ENCODE assay signal across 8 cellular contexts in genomic region chr19:14496849-14497346, GRCh38. TPM values are rescaled to one million over a fixed set of nuclear protein-coding genes. Genes with fewer than 3 reads are reported as not detected.
DNase-seq lines count a peak whose midpoint lies in the region; ATAC-seq and TF ChIP-seq lines count a peak whose summit lies in the region.

No MANE protein-coding gene starts in this region.

- H4K20me1 ChIP-seq in DOHH2 (ENCODE audit: control insufficient read depth, insufficient read depth, low read depth, low read length): no peaks in the 10 kb centered on the region

- no peak for TF ChIP-seq EP300 in esophagus muscularis mucosa (IDR thresholded peaks at IDR 0.05)

- DNase-seq in RWPE2 (ENCODE audit: low spot score): no peak
- no peak for DNase-seq in esophagus muscularis mucosa (ENCODE audit: extremely low spot score)
- DNase-seq in activated CD8-positive, alpha-beta memory T cell treated with anti-CD3 and anti-CD28 coated beads for 24 hours: no peak
- DNase-seq in iPS-NIHi11 (ENCODE audit: low spot score): no peak

- no peak overlapping the region for H3K27ac ChIP-seq in DOHH2 (ENCODE audit: low read depth, low read length)
- H3K27ac ChIP-seq in RWPE2 (ENCODE audit: poor library complexity, severe bottlenecking): peak overlapping the region; percentile 80
- H3K27ac ChIP-seq in esophagus muscularis mucosa (replicated peaks in 1 of 4): peak overlapping the region; percentile 78 to 84 (median 82)
- peak overlapping the region; percentile 83 for H3K27ac ChIP-seq in parathyroid adenoma

- H2AFZ ChIP-seq in parathyroid adenoma: peak overlapping the region; percentile 26

- ATAC-seq in RWPE2 (ENCODE audit: low read depth) (no peak), GM19035 (IDR thresholded peaks at IDR 0.05; ENCODE audit: unreplicated experiment) (no peak), HG02798 (IDR thresholded peaks at IDR 0.05; ENCODE audit: poor library complexity, unreplicated experiment) (no peak)

- H3K4me2 ChIP-seq in DOHH2 (ENCODE audit: low read length): peak overlapping the region; percentile 65
- peak overlapping the region; percentile 78 for H3K4me2 ChIP-seq in parathyroid adenoma (ENCODE audit: low read length)

- peaks cover 2% of the 10 kb centered on the region; the same call in 1 of the 2 replicates for H3F3A ChIP-seq in DOHH2 (ENCODE audit: control insufficient read depth, insufficient read depth)

- H3K9me3 ChIP-seq in DOHH2 (ENCODE audit: control insufficient read depth, insufficient read depth, low read length) (no peaks in the 10 kb centered on the region), RWPE2 (ENCODE audit: severe bottlenecking) (no peaks in the 10 kb centered on the region), esophagus muscularis mucosa (no peaks in the 10 kb centered on the region), parathyroid adenoma (ENCODE audit: control insufficient read depth, low read length) (no peaks in the 10 kb centered on the region)

- H3K27me3 ChIP-seq in DOHH2 (ENCODE audit: control insufficient read depth, low read length) (0 out of 2 replicates have a peak, but pooled peaks cover 6% of the 10 kb centered on the region), RWPE2 (ENCODE audit: insufficient read depth, poor library complexity, severe bottlenecking) (no peaks in the 10 kb centered on the region), esophagus muscularis mucosa (no peaks in the 10 kb centered on the region), parathyroid adenoma (ENCODE audit: control insufficient read depth, insufficient read depth, low read length) (no peaks in the 10 kb centered on the region)

- WGBS in esophagus muscularis mucosa: 50% methylated on average over 9 of the region's 9 CpGs

- TF ChIP-seq POLR2A in esophagus muscularis mucosa (IDR thresholded peaks at IDR 0.05; ENCODE audit: low read depth): no peak

- H3K9me2 ChIP-seq in DOHH2 (replicated peaks; ENCODE audit: control insufficient read depth, low read length): no peaks in the 10 kb centered on the region

- no peak for TF ChIP-seq CTCF in DOHH2 (IDR thresholded peaks at IDR 0.05; ENCODE audit: low read depth, low read length, poor library complexity, severe bottlenecking)
- TF ChIP-seq CTCF in RWPE2 (IDR thresholded peaks at IDR 0.05; ENCODE audit: poor library complexity, severe bottlenecking): no peak
- TF ChIP-seq CTCF in esophagus muscularis mucosa (IDR thresholded peaks at IDR 0.05): no peak
- TF ChIP-seq CTCF in parathyroid adenoma (IDR thresholded peaks at IDR 0.05): no peak

- H3K4me1 ChIP-seq in DOHH2 (ENCODE audit: control insufficient read depth, low read length) (peaks cover 14% of the 10 kb centered on the region), RWPE2 (ENCODE audit: insufficient read depth, poor library complexity, severe bottlenecking) (peaks cover 20% of the 10 kb centered on the region), esophagus muscularis mucosa (peaks cover 25 to 51% (median 42%) of the 10 kb centered on the region in 4 donors), parathyroid adenoma (peaks cover 12% of the 10 kb centered on the region)

- peak overlapping the region; percentile 65; the same call in 1 of the 2 replicates for H3K4me3 ChIP-seq in DOHH2 (ENCODE audit: low read length)
- no peak overlapping the region for H3K4me3 ChIP-seq in RWPE2 (ENCODE audit: severe bottlenecking)
- peak overlapping the region; percentile 83 to 92 (median 84) for H3K4me3 ChIP-seq in esophagus muscularis mucosa
- peak overlapping the region; percentile 7 for H3K4me3 ChIP-seq in parathyroid adenoma (ENCODE audit: low read depth, low read length)

- H3K79me2 ChIP-seq in DOHH2 (ENCODE audit: control insufficient read depth, low read length): no peaks in the 10 kb centered on the region
- peaks cover 3% of the 10 kb centered on the region for H3K79me2 ChIP-seq in parathyroid adenoma

- H3K36me3 ChIP-seq in DOHH2 (ENCODE audit: control insufficient read depth, low read length) (no peaks in the 10 kb centered on the region), RWPE2 (ENCODE audit: low read depth) (peaks cover 26% of the 10 kb centered on the region), esophagus muscularis mucosa (peaks cover 0 to 9% (median 7%) of the 10 kb centered on the region in 4 donors), parathyroid adenoma (ENCODE audit: control insufficient read depth, insufficient read depth, low read length) (no peaks in the 10 kb centered on the region)

- intact Hi-C loops in esophagus muscularis mucosa (cut with DNase I): no loop called here

- H3K9ac ChIP-seq in parathyroid adenoma: no peak overlapping the region

RNA-seq across cellular contexts. Expression of gene GIPC1, which starts 1.0 kb away (rescaled TPM):
- 100 to 1,000 TPM in 3 of 4 donors, 10 to 100 TPM in 1; 88.5 to 138 (median 108) TPM for total RNA-seq in esophagus muscularis mucosa

RNA-seq across cellular contexts. Expression of gene DNAJB1, which starts 21.3 kb away (rescaled TPM):
- total RNA-seq in esophagus muscularis mucosa: 100 to 1,000 TPM in 1 of 4 donors, 10 to 100 TPM in 3; 50.3 to 102 (median 86.3) TPM

RNA-seq across cellular contexts. Expression of gene PTGER1, which starts 21.7 kb away (rescaled TPM):
- 1 to 10 TPM in 2 of 4 donors, under 1 TPM in 1, not detected in 1; 0.80 to 1.8 (median 1.3) TPM for total RNA-seq in esophagus muscularis mucosa

RNA-seq across cellular contexts. Expression of gene TECR, which starts 32.5 kb away (rescaled TPM):
- total RNA-seq in esophagus muscularis mucosa: 10 to 100 TPM; 18.7 to 32.7 (median 25.7) TPM
